ENCODE assay signal across 1 cellular context in the genomic region with DNA sequence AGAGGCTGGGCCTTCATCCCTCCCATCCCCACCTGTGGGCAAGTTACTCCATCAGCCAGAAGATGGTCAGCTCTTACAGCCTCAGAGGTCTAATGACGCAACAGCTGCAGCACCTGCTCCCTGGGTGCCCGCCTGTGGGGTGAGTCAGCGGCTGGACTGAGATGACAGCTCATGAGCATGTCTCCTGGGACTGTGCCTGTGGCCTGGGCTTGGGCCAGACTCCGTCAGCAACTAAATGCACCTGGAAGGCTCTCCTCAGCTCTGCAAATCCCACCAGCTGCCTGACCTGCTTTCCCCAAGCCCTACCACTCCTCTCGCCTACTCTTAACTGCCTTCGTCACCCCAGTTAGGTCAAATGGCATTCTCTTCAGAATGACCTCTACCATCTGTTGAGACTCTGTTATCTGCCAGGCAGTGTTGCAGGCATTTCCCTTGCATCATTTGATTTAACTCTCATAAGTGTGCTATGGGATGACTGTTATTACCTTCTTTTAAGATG.
TF ChIP-seq lines count a peak whose summit lies in the region.

No MANE protein-coding gene starts in this region.

TF ChIP-seq in K562, 482 proteins besides CTCF, POLR2A, EP300 and RAD21 (continued from another document):
- TF ChIP-seq, protein P1, sequence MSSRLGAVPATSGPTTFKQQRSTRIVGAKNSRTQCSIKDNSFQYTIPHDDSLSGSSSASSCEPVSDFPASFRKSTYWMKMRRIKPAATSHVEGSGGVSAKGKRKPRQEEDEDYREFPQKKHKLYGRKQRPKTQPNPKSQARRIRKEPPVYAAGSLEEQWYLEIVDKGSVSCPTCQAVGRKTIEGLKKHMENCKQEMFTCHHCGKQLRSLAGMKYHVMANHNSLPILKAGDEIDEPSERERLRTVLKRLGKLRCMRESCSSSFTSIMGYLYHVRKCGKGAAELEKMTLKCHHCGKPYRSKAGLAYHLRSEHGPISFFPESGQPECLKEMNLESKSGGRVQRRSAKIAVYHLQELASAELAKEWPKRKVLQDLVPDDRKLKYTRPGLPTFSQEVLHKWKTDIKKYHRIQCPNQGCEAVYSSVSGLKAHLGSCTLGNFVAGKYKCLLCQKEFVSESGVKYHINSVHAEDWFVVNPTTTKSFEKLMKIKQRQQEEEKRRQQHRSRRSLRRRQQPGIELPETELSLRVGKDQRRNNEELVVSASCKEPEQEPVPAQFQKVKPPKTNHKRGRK (tag; IDR thresholded peaks at IDR 0.05), result no peak
- TF ChIP-seq, protein P2, sequence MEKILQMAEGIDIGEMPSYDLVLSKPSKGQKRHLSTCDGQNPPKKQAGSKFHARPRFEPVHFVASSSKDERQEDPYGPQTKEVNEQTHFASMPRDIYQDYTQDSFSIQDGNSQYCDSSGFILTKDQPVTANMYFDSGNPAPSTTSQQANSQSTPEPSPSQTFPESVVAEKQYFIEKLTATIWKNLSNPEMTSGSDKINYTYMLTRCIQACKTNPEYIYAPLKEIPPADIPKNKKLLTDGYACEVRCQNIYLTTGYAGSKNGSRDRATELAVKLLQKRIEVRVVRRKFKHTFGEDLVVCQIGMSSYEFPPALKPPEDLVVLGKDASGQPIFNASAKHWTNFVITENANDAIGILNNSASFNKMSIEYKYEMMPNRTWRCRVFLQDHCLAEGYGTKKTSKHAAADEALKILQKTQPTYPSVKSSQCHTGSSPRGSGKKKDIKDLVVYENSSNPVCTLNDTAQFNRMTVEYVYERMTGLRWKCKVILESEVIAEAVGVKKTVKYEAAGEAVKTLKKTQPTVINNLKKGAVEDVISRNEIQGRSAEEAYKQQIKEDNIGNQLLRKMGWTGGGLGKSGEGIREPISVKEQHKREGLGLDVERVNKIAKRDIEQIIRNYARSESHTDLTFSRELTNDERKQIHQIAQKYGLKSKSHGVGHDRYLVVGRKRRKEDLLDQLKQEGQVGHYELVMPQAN (IDR thresholded peaks at IDR 0.05; ENCODE audit: borderline replicate concordance), result no peak
- TF ChIP-seq SMARCA4 (IDR thresholded peaks at IDR 0.05) (peak; percentile 39; the same call in 1 of the 2 replicates), SRSF7 (optimal IDR thresholded peaks at IDR 0.05; ENCODE audit: low read depth, low read length) (no peak), ATF7 (IDR thresholded peaks at IDR 0.05) (peak; percentile 79), NFIC (IDR thresholded peaks at IDR 0.05) (peak; percentile 49), NRF1 (conservative IDR thresholded peaks at IDR 0.05 in 1 of 2, IDR thresholded peaks at IDR 0.05 in 1 of 2) (peak; percentile 62 to 68), BHLHE40 (IDR thresholded peaks at IDR 0.05; ENCODE audit: low read length) (peak; percentile 57; the same call in 1 of the 2 replicates), POLR2AphosphoS5 (IDR thresholded peaks at IDR 0.05; ENCODE audit: control insufficient read depth, insufficient read depth, low read depth, low read length) (0 out of 2 replicates have a peak, but pooled peaks have one; percentile 25), GTF2E2 (tag; IDR thresholded peaks at IDR 0.05) (no peak), RBBP5 (IDR thresholded peaks at IDR 0.05; ENCODE audit: borderline replicate concordance, insufficient read depth, low read length, poor library complexity, severe bottlenecking) (no peak), CBFA2T3 (IDR thresholded peaks at IDR 0.05) (peak; percentile 85), DMBX1 (CRISPR knock-in tag; IDR thresholded peaks at IDR 0.05; ENCODE audit: borderline replicate concordance) (peak; percentile 37; the same call in 1 of the 2 replicates), SMARCA5 (IDR thresholded peaks at IDR 0.05) (0 out of 2 replicates have a peak, but pooled peaks have one; percentile 39), ZNF347 (CRISPR knock-in tag; IDR thresholded peaks at IDR 0.05; ENCODE audit: low read depth) (no peak), ZEB2 (IDR thresholded peaks at IDR 0.05) (peak; percentile 88), JUN (IDR thresholded peaks at IDR 0.05; ENCODE audit: borderline replicate concordance, low read depth, low read length) (peak; percentile 91), JUN (CRISPR knock-in tag; IDR thresholded peaks at IDR 0.05; ENCODE audit: borderline replicate concordance) (no peak)
- TF ChIP-seq, protein P3, sequence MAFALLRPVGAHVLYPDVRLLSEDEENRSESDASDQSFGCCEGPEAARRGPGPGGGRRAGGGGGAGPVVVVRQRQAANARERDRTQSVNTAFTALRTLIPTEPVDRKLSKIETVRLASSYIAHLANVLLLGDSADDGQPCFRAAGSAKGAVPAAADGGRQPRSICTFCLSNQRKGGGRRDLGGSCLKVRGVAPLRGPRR (CRISPR knock-in tag; IDR thresholded peaks at IDR 0.05), result no peak
- TF ChIP-seq, protein P4, sequence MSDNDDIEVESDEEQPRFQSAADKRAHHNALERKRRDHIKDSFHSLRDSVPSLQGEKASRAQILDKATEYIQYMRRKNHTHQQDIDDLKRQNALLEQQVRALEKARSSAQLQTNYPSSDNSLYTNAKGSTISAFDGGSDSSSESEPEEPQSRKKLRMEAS (CRISPR knock-in tag; IDR thresholded peaks at IDR 0.05), result no peak
- TF ChIP-seq, protein P5, sequence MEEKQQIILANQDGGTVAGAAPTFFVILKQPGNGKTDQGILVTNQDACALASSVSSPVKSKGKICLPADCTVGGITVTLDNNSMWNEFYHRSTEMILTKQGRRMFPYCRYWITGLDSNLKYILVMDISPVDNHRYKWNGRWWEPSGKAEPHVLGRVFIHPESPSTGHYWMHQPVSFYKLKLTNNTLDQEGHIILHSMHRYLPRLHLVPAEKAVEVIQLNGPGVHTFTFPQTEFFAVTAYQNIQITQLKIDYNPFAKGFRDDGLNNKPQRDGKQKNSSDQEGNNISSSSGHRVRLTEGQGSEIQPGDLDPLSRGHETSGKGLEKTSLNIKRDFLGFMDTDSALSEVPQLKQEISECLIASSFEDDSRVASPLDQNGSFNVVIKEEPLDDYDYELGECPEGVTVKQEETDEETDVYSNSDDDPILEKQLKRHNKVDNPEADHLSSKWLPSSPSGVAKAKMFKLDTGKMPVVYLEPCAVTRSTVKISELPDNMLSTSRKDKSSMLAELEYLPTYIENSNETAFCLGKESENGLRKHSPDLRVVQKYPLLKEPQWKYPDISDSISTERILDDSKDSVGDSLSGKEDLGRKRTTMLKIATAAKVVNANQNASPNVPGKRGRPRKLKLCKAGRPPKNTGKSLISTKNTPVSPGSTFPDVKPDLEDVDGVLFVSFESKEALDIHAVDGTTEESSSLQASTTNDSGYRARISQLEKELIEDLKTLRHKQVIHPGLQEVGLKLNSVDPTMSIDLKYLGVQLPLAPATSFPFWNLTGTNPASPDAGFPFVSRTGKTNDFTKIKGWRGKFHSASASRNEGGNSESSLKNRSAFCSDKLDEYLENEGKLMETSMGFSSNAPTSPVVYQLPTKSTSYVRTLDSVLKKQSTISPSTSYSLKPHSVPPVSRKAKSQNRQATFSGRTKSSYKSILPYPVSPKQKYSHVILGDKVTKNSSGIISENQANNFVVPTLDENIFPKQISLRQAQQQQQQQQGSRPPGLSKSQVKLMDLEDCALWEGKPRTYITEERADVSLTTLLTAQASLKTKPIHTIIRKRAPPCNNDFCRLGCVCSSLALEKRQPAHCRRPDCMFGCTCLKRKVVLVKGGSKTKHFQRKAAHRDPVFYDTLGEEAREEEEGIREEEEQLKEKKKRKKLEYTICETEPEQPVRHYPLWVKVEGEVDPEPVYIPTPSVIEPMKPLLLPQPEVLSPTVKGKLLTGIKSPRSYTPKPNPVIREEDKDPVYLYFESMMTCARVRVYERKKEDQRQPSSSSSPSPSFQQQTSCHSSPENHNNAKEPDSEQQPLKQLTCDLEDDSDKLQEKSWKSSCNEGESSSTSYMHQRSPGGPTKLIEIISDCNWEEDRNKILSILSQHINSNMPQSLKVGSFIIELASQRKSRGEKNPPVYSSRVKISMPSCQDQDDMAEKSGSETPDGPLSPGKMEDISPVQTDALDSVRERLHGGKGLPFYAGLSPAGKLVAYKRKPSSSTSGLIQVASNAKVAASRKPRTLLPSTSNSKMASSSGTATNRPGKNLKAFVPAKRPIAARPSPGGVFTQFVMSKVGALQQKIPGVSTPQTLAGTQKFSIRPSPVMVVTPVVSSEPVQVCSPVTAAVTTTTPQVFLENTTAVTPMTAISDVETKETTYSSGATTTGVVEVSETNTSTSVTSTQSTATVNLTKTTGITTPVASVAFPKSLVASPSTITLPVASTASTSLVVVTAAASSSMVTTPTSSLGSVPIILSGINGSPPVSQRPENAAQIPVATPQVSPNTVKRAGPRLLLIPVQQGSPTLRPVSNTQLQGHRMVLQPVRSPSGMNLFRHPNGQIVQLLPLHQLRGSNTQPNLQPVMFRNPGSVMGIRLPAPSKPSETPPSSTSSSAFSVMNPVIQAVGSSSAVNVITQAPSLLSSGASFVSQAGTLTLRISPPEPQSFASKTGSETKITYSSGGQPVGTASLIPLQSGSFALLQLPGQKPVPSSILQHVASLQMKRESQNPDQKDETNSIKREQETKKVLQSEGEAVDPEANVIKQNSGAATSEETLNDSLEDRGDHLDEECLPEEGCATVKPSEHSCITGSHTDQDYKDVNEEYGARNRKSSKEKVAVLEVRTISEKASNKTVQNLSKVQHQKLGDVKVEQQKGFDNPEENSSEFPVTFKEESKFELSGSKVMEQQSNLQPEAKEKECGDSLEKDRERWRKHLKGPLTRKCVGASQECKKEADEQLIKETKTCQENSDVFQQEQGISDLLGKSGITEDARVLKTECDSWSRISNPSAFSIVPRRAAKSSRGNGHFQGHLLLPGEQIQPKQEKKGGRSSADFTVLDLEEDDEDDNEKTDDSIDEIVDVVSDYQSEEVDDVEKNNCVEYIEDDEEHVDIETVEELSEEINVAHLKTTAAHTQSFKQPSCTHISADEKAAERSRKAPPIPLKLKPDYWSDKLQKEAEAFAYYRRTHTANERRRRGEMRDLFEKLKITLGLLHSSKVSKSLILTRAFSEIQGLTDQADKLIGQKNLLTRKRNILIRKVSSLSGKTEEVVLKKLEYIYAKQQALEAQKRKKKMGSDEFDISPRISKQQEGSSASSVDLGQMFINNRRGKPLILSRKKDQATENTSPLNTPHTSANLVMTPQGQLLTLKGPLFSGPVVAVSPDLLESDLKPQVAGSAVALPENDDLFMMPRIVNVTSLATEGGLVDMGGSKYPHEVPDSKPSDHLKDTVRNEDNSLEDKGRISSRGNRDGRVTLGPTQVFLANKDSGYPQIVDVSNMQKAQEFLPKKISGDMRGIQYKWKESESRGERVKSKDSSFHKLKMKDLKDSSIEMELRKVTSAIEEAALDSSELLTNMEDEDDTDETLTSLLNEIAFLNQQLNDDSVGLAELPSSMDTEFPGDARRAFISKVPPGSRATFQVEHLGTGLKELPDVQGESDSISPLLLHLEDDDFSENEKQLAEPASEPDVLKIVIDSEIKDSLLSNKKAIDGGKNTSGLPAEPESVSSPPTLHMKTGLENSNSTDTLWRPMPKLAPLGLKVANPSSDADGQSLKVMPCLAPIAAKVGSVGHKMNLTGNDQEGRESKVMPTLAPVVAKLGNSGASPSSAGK (IDR thresholded peaks at IDR 0.05), result peak; percentile 44; the same call in 1 of the 2 replicates
